Comparison of ENCODE assay signal across 1 cellular context in genomic region chr2:29033656-29034055, GRCh38.
TF ChIP-seq lines count a peak whose summit lies in the region.

No MANE protein-coding gene starts in this region.

TF ChIP-seq in H1, 55 proteins besides CTCF, POLR2A, EP300 and RAD21:
- TF ChIP-seq JUND (IDR thresholded peaks at IDR 0.05; ENCODE audit: low read length) = no peak
- TF ChIP-seq HDAC2 (IDR thresholded peaks at IDR 0.05; ENCODE audit: borderline replicate concordance in 1 of 2, low read depth in 2 of 2, low read length in 2 of 2) = no peak
- TF ChIP-seq, protein P1, sequence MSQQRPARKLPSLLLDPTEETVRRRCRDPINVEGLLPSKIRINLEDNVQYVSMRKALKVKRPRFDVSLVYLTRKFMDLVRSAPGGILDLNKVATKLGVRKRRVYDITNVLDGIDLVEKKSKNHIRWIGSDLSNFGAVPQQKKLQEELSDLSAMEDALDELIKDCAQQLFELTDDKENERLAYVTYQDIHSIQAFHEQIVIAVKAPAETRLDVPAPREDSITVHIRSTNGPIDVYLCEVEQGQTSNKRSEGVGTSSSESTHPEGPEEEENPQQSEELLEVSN (IDR thresholded peaks at IDR 0.05) = no peak
- TF ChIP-seq CHD1 (IDR thresholded peaks at IDR 0.05; ENCODE audit: low read depth, low read length) = no peak
- TF ChIP-seq KDM1A (IDR thresholded peaks at IDR 0.05; ENCODE audit: borderline replicate concordance, low read length) = no peak
- no peak for TF ChIP-seq EZH2 (IDR thresholded peaks at IDR 0.05; ENCODE audit: low read depth, low read length, severe bottlenecking)
- no peak for TF ChIP-seq ZNF274 (IDR thresholded peaks at IDR 0.05; ENCODE audit: borderline replicate concordance, extremely low read depth, low read length)
- TF ChIP-seq SRF (IDR thresholded peaks at IDR 0.05; ENCODE audit: low read depth, low read length) = no peak
- TF ChIP-seq CTBP2 (IDR thresholded peaks at IDR 0.05; ENCODE audit: borderline replicate concordance, insufficient read depth, insufficient read length, low read length) = no peak
- no peak for TF ChIP-seq CREB1 (IDR thresholded peaks at IDR 0.05)
- TF ChIP-seq, protein P2, sequence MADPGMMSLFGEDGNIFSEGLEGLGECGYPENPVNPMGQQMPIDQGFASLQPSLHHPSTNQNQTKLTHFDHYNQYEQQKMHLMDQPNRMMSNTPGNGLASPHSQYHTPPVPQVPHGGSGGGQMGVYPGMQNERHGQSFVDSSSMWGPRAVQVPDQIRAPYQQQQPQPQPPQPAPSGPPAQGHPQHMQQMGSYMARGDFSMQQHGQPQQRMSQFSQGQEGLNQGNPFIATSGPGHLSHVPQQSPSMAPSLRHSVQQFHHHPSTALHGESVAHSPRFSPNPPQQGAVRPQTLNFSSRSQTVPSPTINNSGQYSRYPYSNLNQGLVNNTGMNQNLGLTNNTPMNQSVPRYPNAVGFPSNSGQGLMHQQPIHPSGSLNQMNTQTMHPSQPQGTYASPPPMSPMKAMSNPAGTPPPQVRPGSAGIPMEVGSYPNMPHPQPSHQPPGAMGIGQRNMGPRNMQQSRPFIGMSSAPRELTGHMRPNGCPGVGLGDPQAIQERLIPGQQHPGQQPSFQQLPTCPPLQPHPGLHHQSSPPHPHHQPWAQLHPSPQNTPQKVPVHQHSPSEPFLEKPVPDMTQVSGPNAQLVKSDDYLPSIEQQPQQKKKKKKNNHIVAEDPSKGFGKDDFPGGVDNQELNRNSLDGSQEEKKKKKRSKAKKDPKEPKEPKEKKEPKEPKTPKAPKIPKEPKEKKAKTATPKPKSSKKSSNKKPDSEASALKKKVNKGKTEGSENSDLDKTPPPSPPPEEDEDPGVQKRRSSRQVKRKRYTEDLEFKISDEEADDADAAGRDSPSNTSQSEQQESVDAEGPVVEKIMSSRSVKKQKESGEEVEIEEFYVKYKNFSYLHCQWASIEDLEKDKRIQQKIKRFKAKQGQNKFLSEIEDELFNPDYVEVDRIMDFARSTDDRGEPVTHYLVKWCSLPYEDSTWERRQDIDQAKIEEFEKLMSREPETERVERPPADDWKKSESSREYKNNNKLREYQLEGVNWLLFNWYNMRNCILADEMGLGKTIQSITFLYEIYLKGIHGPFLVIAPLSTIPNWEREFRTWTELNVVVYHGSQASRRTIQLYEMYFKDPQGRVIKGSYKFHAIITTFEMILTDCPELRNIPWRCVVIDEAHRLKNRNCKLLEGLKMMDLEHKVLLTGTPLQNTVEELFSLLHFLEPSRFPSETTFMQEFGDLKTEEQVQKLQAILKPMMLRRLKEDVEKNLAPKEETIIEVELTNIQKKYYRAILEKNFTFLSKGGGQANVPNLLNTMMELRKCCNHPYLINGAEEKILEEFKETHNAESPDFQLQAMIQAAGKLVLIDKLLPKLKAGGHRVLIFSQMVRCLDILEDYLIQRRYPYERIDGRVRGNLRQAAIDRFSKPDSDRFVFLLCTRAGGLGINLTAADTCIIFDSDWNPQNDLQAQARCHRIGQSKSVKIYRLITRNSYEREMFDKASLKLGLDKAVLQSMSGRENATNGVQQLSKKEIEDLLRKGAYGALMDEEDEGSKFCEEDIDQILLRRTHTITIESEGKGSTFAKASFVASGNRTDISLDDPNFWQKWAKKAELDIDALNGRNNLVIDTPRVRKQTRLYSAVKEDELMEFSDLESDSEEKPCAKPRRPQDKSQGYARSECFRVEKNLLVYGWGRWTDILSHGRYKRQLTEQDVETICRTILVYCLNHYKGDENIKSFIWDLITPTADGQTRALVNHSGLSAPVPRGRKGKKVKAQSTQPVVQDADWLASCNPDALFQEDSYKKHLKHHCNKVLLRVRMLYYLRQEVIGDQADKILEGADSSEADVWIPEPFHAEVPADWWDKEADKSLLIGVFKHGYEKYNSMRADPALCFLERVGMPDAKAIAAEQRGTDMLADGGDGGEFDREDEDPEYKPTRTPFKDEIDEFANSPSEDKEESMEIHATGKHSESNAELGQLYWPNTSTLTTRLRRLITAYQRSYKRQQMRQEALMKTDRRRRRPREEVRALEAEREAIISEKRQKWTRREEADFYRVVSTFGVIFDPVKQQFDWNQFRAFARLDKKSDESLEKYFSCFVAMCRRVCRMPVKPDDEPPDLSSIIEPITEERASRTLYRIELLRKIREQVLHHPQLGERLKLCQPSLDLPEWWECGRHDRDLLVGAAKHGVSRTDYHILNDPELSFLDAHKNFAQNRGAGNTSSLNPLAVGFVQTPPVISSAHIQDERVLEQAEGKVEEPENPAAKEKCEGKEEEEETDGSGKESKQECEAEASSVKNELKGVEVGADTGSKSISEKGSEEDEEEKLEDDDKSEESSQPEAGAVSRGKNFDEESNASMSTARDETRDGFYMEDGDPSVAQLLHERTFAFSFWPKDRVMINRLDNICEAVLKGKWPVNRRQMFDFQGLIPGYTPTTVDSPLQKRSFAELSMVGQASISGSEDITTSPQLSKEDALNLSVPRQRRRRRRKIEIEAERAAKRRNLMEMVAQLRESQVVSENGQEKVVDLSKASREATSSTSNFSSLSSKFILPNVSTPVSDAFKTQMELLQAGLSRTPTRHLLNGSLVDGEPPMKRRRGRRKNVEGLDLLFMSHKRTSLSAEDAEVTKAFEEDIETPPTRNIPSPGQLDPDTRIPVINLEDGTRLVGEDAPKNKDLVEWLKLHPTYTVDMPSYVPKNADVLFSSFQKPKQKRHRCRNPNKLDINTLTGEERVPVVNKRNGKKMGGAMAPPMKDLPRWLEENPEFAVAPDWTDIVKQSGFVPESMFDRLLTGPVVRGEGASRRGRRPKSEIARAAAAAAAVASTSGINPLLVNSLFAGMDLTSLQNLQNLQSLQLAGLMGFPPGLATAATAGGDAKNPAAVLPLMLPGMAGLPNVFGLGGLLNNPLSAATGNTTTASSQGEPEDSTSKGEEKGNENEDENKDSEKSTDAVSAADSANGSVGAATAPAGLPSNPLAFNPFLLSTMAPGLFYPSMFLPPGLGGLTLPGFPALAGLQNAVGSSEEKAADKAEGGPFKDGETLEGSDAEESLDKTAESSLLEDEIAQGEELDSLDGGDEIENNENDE (IDR thresholded peaks at IDR 0.05; ENCODE audit: insufficient replicate concordance, low read length) = no peak
- no peak for TF ChIP-seq JUN (IDR thresholded peaks at IDR 0.05; ENCODE audit: low read depth, low read length)
- no peak for TF ChIP-seq SUZ12 (IDR thresholded peaks at IDR 0.05; ENCODE audit: low read length)
- TF ChIP-seq TEAD4 (IDR thresholded peaks at IDR 0.05; ENCODE audit: low read depth, low read length) = no peak
- TF ChIP-seq GABPA (IDR thresholded peaks at IDR 0.05; ENCODE audit: borderline replicate concordance, insufficient read depth, low read length) = no peak
- TF ChIP-seq BCL11A (IDR thresholded peaks at IDR 0.05; ENCODE audit: low read depth in 2 of 2, low read length in 2 of 2) = no peak
- TF ChIP-seq ASH2L (IDR thresholded peaks at IDR 0.05; ENCODE audit: low read length) = no peak
- TF ChIP-seq BRCA1 (IDR thresholded peaks at IDR 0.05; ENCODE audit: low read depth, low read length) = no peak
- no peak for TF ChIP-seq POU5F1 (IDR thresholded peaks at IDR 0.05; ENCODE audit: low read depth, low read length)
- TF ChIP-seq KDM4A (IDR thresholded peaks at IDR 0.05; ENCODE audit: low read depth, low read length, severe bottlenecking) = no peak
